In the genomic region with DNA sequence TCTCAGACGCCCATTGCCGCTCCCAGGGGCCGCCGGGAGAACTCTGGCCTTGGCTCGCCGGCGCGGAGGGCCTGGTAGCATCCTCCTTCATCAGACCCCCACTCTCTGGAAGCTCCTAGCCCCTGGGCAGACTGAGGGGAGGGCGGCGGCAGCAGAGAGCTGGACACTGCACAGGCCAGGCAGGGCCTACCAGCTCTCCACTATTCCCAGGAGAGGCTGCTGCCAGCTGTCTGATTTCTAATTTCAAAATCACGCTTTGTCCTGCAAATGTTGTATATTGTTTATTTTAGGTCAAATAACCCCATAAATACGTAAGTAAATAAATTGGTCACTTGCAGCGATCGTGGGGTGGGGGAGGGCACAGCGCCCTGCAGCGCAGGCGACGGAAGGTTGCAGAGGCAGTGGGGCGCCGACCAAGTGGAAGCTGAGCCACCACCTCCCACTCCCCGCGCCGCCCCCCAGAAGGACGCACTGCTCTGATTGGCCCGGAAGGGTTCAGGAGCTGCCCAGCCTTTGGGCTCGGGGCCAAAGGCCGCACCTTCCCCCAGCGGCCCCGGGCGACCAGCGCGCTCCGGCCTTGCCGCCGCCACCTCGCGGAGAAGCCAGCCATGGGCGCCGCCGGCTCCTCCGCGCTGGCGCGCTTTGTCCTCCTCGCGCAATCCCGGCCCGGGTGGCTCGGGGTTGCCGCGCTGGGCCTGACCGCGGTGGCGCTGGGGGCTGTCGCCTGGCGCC, we compare ENCODE assay signal across 7 cellular contexts. TPM values are rescaled to one million over a fixed set of nuclear protein-coding genes. Genes with fewer than 3 reads are reported as not detected.
DNase-seq lines count a peak whose midpoint lies in the region; ATAC-seq and TF ChIP-seq lines count a peak whose summit lies in the region.

Gene MTARC1, plus strand, starts transcription at position 577 of the 732 bp plus-strand sequence. Its CDS starts 32 bp downstream, at position 609.

- H3K36me3 Mint-ChIP-seq in activated T-cell treated with anti-CD3 and anti-CD28 coated beads, Interleukin-2, amount 50 U/mL, for 72 hours (ENCODE audit: insufficient read depth in 2 of 2) = no peaks in the 10 kb centered on the region

- H3K4me3 ChIP-seq in HFF-Myc (replicated peaks; ENCODE audit: low read depth, low read length) = peak within 1 kb of the TSS; percentile 48

- H3K4me3 Mint-ChIP-seq in activated T-cell treated with anti-CD3 and anti-CD28 coated beads, Interleukin-2, amount 50 U/mL, for 72 hours = peak within 1 kb of the TSS; percentile 49 to 70

- H3K9me3 Mint-ChIP-seq in activated T-cell treated with anti-CD3 and anti-CD28 coated beads, Interleukin-2, amount 50 U/mL, for 72 hours = no peaks in the 10 kb centered on the region

- in situ Hi-C loops in GM13976 (cut with MboI; ENCODE audit: low sequenced_read_pairs, unreplicated experiment) = loop anchor here (25.0 kb wide), 2 partner anchors 499 to 949 kb away; no protein-coding TSS in a partner anchor

- DNase-seq in GM13976 (ENCODE audit: low spot score) = peak; percentile 64
- DNase-seq in HFF-Myc (ENCODE audit: extremely low read depth, low read depth) = peak; percentile 12
- peak; percentile 94 for DNase-seq in NCI-H146 (lab: John Stamatoyannopoulos, UW)
- peak in 1 of 2 donors; percentile 3 for DNase-seq in activated T-cell treated with anti-CD3 and anti-CD28 coated beads, Interleukin-2, amount 50 U/mL, for 72 hours
- DNase-seq in Right ventricle myocardium superior = peak; percentile 88
- peak; percentile 58 for DNase-seq in occipital lobe (lab: John Stamatoyannopoulos, UW)

- peaks cover under 1% of the 10 kb centered on the region for H3K4me1 Mint-ChIP-seq in activated T-cell treated with anti-CD3 and anti-CD28 coated beads, Interleukin-2, amount 50 U/mL, for 72 hours (ENCODE audit: low read depth)

- H3K27me3 Mint-ChIP-seq in activated T-cell treated with anti-CD3 and anti-CD28 coated beads, Interleukin-2, amount 50 U/mL, for 72 hours (ENCODE audit: low read depth) = peaks cover 45% of the 10 kb centered on the region

- H3K27ac Mint-ChIP-seq in activated T-cell treated with anti-CD3 and anti-CD28 coated beads, Interleukin-2, amount 50 U/mL, for 72 hours = no peak within 1 kb of the TSS

- peak; percentile 55 to 57 for ATAC-seq in activated T-cell treated with anti-CD3 and anti-CD28 coated beads, Interleukin-2, amount 50 U/mL, for 72 hours (replicated peaks in 1 of 2)
- ATAC-seq in Right ventricle myocardium superior (ENCODE audit: poor library complexity) (peak; percentile 90), GM18873 (IDR thresholded peaks at IDR 0.05; ENCODE audit: low FRiP score, unreplicated experiment) (no peak)

- intact Hi-C loops in Right ventricle myocardium superior (cut with DNase I) = no loop called here

- no peak for TF ChIP-seq CTCF in GM13976 (IDR thresholded peaks at IDR 0.05; ENCODE audit: borderline replicate concordance, control extremely low read depth, extremely low read depth, insufficient read depth, missing control alignments)
- no peak for TF ChIP-seq CTCF in HFF-Myc (IDR thresholded peaks at IDR 0.05; ENCODE audit: low read depth, low read length, missing control alignments)

RNA-seq across cellular contexts. Expression of gene MTARC1, which starts in this region (rescaled TPM):
- not detected for total RNA-seq in activated T-cell treated with anti-CD3 and anti-CD28 coated beads, Interleukin-2, amount 50 U/mL, for 72 hours
- total RNA-seq in Right ventricle myocardium superior = 6.9 TPM
- 9.4 TPM for total RNA-seq in occipital lobe

Comparison
In these comparisons a context has a peak if more than half of its experiments do, and no peak if none do; other contexts are left out.
1. Peak in ATAC-seq in activated T-cell treated with anti-CD3 and anti-CD28 coated beads, Interleukin-2, amount 50 U/mL, for 72 hours; RNA of the gene not detected or under 1 TPM.